ENCODE assay signal across 8 cellular contexts in genomic region chr15:34336947-34337556, GRCh38. TPM values are rescaled to one million over a fixed set of nuclear protein-coding genes. Genes with fewer than 3 reads are reported as not detected.
DNase-seq lines count a peak whose midpoint lies in the region; ATAC-seq and TF ChIP-seq lines count a peak whose summit lies in the region.

No MANE protein-coding gene starts in this region.

- peaks cover 17% of the 10 kb centered on the region for H3K36me3 Mint-ChIP-seq in neural progenitor cell

- peaks cover 0 to 3% of the 10 kb centered on the region in 2 donors for H3K36me3 ChIP-seq in esophagus (ENCODE audit: control insufficient read depth in 2 of 2, insufficient read depth in 2 of 2, low read length in 1 of 2)
- peaks cover 14% of the 10 kb centered on the region for H3K36me3 ChIP-seq in neural progenitor cell

- ATAC-seq in HG03342 (IDR thresholded peaks at IDR 0.05; ENCODE audit: unreplicated experiment), result peak; percentile 6
- ATAC-seq in HG03469 (IDR thresholded peaks at IDR 0.05; ENCODE audit: unreplicated experiment), result no peak

- H3K4me1 Mint-ChIP-seq in neural progenitor cell, result peaks cover 12% of the 10 kb centered on the region

- H3K4me2 ChIP-seq in neural progenitor cell, result peak overlapping the region; percentile 98

- H4K20me1 ChIP-seq in neural progenitor cell (ENCODE audit: low read depth), result peaks cover 4% of the 10 kb centered on the region

- no peaks in the 10 kb centered on the region for H3K27me3 ChIP-seq in esophagus (ENCODE audit: control insufficient read depth in 1 of 2, insufficient read depth in 2 of 2, low read length in 2 of 2)
- peaks cover 4% of the 10 kb centered on the region for H3K27me3 ChIP-seq in neural progenitor cell

- peaks cover 27% of the 10 kb centered on the region for H3F3A ChIP-seq in neural progenitor cell (ENCODE audit: low read depth)

- no peaks in the 10 kb centered on the region for H3K9me3 ChIP-seq in esophagus (ENCODE audit: control insufficient read depth in 2 of 2, insufficient read depth in 1 of 2, low read depth in 1 of 2, low read length in 1 of 2)
- no peaks in the 10 kb centered on the region for H3K9me3 ChIP-seq in neural progenitor cell (ENCODE audit: low read depth)

- H3K27me3 Mint-ChIP-seq in neural progenitor cell (ENCODE audit: insufficient read depth, low read depth), result peaks cover 5% of the 10 kb centered on the region

- peaks cover 15% of the 10 kb centered on the region for H3K79me2 ChIP-seq in neural progenitor cell (ENCODE audit: low read depth)

- peak overlapping the region; percentile 99 for H2AFZ ChIP-seq in neural progenitor cell (replicated peaks)

- TF ChIP-seq CTCF in WI38 (IDR thresholded peaks at IDR 0.05; ENCODE audit: low read depth, low read length), result no peak
- TF ChIP-seq CTCF in neural progenitor cell (IDR thresholded peaks at IDR 0.05), result no peak

- H3K9me3 Mint-ChIP-seq in neural progenitor cell, result no peaks in the 10 kb centered on the region

- peak overlapping the region; percentile 95 for H3K27ac Mint-ChIP-seq in neural progenitor cell

- peaks cover 0 to 7% of the 10 kb centered on the region in 2 donors for H3K4me1 ChIP-seq in esophagus (ENCODE audit: control insufficient read depth in 2 of 2, insufficient read depth in 2 of 2, low read length in 1 of 2)
- peaks cover 13% of the 10 kb centered on the region for H3K4me1 ChIP-seq in neural progenitor cell

- H3K9ac ChIP-seq in neural progenitor cell, result peak overlapping the region; percentile 67

- H3K27ac ChIP-seq in esophagus (ENCODE audit: low read depth in 2 of 2, low read length in 1 of 2) (peak overlapping the region; percentile 83 to 91), neural progenitor cell (peak overlapping the region; percentile 82)

- peak; percentile 33 for DNase-seq in stimulated activated CD4-positive, alpha-beta T cell treated with anti-CD3 and anti-CD28 coated beads, Interleukin-15, amount 100 ng/mL, for 24 hours
- no peak for DNase-seq in stimulated activated CD4-positive, alpha-beta T cell treated with anti-CD3 and anti-CD28 coated beads, Interleukin-12 subunit alpha, Interleukin-12 subunit beta, amount 100 ng/mL, for 4 hours
- DNase-seq in neural progenitor cell (ENCODE audit: low spot score) (peak; percentile 16), iPS-NIHi11 (ENCODE audit: low spot score) (no peak)

- peak overlapping the region; percentile 84 for H3K4me3 ChIP-seq in WI38 (ENCODE audit: low read depth, low read length)
- peak overlapping the region; percentile 64 to 87 for H3K4me3 ChIP-seq in esophagus (ENCODE audit: low read depth in 1 of 2, low read length in 2 of 2)
- H3K4me3 ChIP-seq in neural progenitor cell, result peak overlapping the region; percentile 99

- 1 to 2% methylated on average over 26 of the region's 26 CpGs for WGBS in esophagus, 2 donors

- peak overlapping the region; percentile 95 for H3K4me3 Mint-ChIP-seq in neural progenitor cell

RNA-seq across cellular contexts. Expression of gene SLC12A6, which starts 0.5 kb away (rescaled TPM):
- 10 to 100 TPM; 16.1 to 21.5 TPM for polyA plus RNA-seq in esophagus
- total RNA-seq in neural progenitor cell (ENCODE audit: low replicate concordance), result 16.0 and 17.7 TPM in 2 replicates

RNA-seq across cellular contexts. Expression of gene NOP10, which starts 5.9 kb away (rescaled TPM):
- polyA plus RNA-seq in esophagus, result 100 to 1,000 TPM; 203 to 276 TPM
- 123 and 151 TPM in 2 replicates for total RNA-seq in neural progenitor cell (ENCODE audit: low replicate concordance)

RNA-seq across cellular contexts. Expression of gene NUTM1, which starts 6.1 kb away (rescaled TPM):
- not detected for polyA plus RNA-seq in esophagus
- 0.19 TPM in 1 of 2 replicates, not detected in the other for total RNA-seq in neural progenitor cell (ENCODE audit: low replicate concordance)

RNA-seq across cellular contexts. Expression of gene LPCAT4, which starts 29.9 kb away (rescaled TPM):
- 100 to 1,000 TPM in 1 of 2 donors, 10 to 100 TPM in 1; 45.6 to 125 TPM for polyA plus RNA-seq in esophagus
- 35.1 and 47.1 TPM in 2 replicates for total RNA-seq in neural progenitor cell (ENCODE audit: low replicate concordance)

Comparison
In these comparisons a context has a peak if more than half of its experiments do, and no peak if none do; other contexts are left out.
1. DNase-seq: peak in stimulated activated CD4-positive, alpha-beta T cell treated with anti-CD3 and anti-CD28 coated beads, Interleukin-15, amount 100 ng/mL, for 24 hours (single experiment) and neural progenitor cell (single experiment); none in stimulated activated CD4-positive, alpha-beta T cell treated with anti-CD3 and anti-CD28 coated beads, Interleukin-12 subunit alpha, Interleukin-12 subunit beta, amount 100 ng/mL, for 4 hours (single experiment) and iPS-NIHi11 (single experiment).
2. Peak in every context shown above with its lines, with median percentiles within 50 percentile points of each other: H3K4me3 ChIP-seq.